1 cellular context compared by ENCODE assay signal in the genomic region with DNA sequence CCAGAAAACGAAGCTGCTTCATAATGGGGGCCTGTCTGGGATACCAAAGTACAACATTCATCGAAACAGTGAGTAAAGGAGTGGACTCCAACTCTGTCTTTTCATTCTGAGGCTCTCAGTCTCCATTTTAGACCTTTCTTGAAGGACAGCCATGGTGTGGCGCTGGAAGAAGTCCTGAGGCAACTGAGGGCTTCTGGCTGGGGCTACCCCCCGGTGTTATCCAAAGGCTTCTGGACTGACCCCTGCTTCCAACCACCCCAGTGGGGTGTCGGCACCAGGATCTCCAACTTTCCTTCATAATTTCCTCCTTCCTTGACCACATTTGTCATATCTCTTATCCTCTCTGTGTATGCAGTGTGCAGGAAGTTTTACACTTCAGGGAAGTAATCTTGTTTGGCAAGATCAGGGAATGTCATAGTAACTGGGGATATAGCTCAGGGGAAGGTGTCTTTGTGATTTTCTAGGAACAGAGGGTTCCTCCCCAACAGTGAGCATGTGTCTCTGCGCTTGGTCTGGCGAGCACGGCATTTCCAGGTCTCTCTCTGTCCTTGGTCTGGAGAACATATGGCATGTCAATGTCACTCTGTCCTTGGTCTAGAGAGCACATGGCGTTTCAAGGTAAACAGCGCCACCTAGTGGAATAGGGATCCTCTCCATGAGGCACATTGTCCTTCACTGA.
TF ChIP-seq lines count a peak whose summit lies in the region.

No MANE protein-coding gene starts in this region.

TF ChIP-seq in K562, 482 proteins besides CTCF, POLR2A, EP300 and RAD21 (continued from another document and continues in another):
- TF ChIP-seq, protein P1, sequence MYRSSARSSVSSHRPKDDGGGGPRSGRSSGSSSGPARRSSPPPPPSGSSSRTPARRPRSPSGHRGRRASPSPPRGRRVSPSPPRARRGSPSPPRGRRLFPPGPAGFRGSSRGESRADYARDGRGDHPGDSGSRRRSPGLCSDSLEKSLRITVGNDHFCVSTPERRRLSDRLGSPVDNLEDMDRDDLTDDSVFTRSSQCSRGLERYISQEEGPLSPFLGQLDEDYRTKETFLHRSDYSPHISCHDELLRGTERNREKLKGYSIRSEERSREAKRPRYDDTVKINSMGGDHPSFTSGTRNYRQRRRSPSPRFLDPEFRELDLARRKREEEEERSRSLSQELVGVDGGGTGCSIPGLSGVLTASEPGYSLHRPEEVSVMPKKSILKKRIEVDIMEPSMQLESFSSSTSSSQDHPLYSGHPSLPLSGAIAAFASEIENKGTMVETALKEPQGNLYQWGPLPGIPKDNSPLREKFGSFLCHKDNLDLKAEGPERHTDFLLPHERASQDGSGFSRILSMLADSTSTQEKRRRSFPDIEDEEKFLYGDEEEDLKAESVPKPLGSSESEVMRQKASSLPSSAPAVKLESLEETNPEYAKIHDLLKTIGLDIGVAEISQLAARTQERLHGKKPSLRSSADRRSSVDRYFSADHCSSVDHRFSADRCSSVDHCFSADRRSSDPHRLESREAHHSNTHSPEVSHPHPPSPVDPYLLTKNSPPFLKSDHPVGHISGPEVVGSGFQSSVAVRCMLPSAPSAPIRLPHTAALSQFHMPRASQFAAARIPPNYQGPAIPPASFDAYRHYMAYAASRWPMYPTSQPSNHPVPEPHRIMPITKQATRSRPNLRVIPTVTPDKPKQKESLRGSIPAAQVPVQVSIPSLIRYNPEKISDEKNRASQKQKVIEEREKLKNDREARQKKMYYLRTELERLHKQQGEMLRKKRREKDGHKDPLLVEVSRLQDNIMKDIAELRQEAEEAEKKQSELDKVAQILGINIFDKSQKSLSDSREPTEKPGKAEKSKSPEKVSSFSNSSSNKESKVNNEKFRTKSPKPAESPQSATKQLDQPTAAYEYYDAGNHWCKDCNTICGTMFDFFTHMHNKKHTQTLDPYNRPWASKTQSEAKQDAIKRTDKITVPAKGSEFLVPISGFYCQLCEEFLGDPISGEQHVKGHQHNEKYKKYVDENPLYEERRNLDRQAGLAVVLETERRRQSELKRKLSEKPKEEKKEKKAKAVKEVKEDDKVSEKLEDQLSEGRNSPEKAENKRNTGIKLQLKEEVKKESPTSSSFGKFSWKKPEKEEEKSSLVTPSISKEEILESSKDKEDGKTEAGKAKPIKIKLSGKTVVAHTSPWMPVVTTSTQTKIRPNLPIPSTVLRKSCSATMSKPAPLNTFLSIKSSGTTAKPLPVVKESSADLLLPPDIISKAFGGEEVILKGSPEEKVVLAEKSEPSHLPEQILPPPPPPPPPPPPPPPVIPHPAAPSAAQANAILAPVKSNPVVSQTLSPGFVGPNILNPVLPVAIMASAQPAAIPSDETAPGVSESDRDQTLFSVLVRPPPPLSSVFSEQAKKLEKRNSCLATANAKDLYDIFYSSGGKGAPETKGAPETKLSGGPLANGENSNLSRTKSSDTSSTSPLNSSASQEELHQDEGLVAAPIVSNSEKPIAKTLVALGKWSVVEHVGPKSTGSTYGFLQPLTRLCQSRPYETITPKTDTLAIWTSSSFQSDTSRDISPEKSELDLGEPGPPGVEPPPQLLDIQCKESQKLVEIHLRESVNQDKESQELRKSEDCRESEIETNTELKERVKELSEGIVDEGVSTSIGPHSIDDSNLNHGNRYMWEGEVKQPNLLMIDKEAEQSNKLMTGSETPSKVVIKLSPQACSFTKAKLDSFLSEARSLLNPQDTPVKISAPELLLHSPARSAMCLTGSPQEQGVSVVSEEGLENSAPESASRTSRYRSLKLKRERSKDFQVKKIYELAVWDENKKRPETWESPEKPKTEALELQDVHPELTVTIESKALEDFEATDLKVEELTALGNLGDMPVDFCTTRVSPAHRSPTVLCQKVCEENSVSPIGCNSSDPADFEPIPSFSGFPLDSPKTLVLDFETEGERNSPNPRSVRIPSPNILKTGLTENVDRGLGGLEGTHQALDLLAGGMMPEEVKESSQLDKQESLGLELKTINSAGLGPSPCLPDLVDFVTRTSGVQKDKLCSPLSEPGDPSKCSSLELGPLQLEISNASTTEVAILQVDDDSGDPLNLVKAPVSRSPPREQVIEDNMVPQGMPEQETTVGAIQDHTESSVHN (IDR thresholded peaks at IDR 0.05; ENCODE audit: borderline replicate concordance in 1 of 2, low read depth in 1 of 2), result no peak
- TF ChIP-seq FOXA1 (IDR thresholded peaks at IDR 0.05; ENCODE audit: borderline replicate concordance) (no peak), TEAD4 (IDR thresholded peaks at IDR 0.05; ENCODE audit: low read length) (no peak), TEAD4 (CRISPR knock-in tag; IDR thresholded peaks at IDR 0.05; ENCODE audit: borderline replicate concordance) (0 out of 2 replicates have a peak, but pooled peaks have one; percentile 40), SRSF3 (IDR thresholded peaks at IDR 0.05; ENCODE audit: insufficient read depth, low read length) (no peak), RBM22 (IDR thresholded peaks at IDR 0.05; ENCODE audit: low read depth, low read length, poor library complexity, severe bottlenecking) (no peak), PRMT5 (CRISPR knock-in tag; IDR thresholded peaks at IDR 0.05) (no peak), PRPF4 (IDR thresholded peaks at IDR 0.05; ENCODE audit: insufficient read depth, low read depth, low read length, poor library complexity, severe bottlenecking) (no peak), CEBPG (CRISPR knock-in tag; IDR thresholded peaks at IDR 0.05) (0 out of 2 replicates have a peak, but pooled peaks have one; percentile 30), CEBPG (tag; conservative IDR thresholded peaks at IDR 0.05 in 1 of 2, IDR thresholded peaks at IDR 0.05 in 1 of 2) (no peak), SMAD3 (CRISPR knock-in tag; conservative IDR thresholded peaks at IDR 0.05) (no peak), ZNF347 (CRISPR knock-in tag; IDR thresholded peaks at IDR 0.05; ENCODE audit: low read depth) (no peak), HCFC1 (IDR thresholded peaks at IDR 0.05; ENCODE audit: low read depth, low read length) (no peak), CBX1 (IDR thresholded peaks at IDR 0.05; ENCODE audit: low read depth) (no peak), ZNF780A (CRISPR knock-in tag; IDR thresholded peaks at IDR 0.05) (no peak), ZNF584 (CRISPR knock-in tag; IDR thresholded peaks at IDR 0.05; ENCODE audit: low read depth) (no peak), IRF2 (CRISPR knock-in tag; IDR thresholded peaks at IDR 0.05) (no peak), FOXJ3 (CRISPR knock-in tag; IDR thresholded peaks at IDR 0.05) (no peak), POLR2H (tag; IDR thresholded peaks at IDR 0.05; ENCODE audit: low read depth) (no peak), HMG20A (CRISPR knock-in tag; conservative IDR thresholded peaks at IDR 0.05) (no peak), ZNF253 (CRISPR knock-in tag; conservative IDR thresholded peaks at IDR 0.05) (no peak), POLR2B (IDR thresholded peaks at IDR 0.05; ENCODE audit: low read depth, partially characterized antibody) (no peak), TRIM24 (IDR thresholded peaks at IDR 0.05) (peak in 1 of 2 experiments; percentile 69; a peak in 3 of 4 replicates), PTTG1 (tag; IDR thresholded peaks at IDR 0.05; ENCODE audit: low read depth) (no peak), NFXL1 (CRISPR knock-in tag; IDR thresholded peaks at IDR 0.05) (no peak), ZFX (CRISPR knock-in tag; IDR thresholded peaks at IDR 0.05) (no peak), ZKSCAN8 (CRISPR knock-in tag; IDR thresholded peaks at IDR 0.05) (no peak), ZSCAN29 (IDR thresholded peaks at IDR 0.05) (no peak), ARID2 (IDR thresholded peaks at IDR 0.05) (peak; percentile 85), POLR3A (IDR thresholded peaks at IDR 0.05; ENCODE audit: borderline replicate concordance, extremely low read depth, insufficient read depth, insufficient read length) (no peak), DDX20 (tag; IDR thresholded peaks at IDR 0.05; ENCODE audit: low read depth) (no peak)
- TF ChIP-seq, protein P2, sequence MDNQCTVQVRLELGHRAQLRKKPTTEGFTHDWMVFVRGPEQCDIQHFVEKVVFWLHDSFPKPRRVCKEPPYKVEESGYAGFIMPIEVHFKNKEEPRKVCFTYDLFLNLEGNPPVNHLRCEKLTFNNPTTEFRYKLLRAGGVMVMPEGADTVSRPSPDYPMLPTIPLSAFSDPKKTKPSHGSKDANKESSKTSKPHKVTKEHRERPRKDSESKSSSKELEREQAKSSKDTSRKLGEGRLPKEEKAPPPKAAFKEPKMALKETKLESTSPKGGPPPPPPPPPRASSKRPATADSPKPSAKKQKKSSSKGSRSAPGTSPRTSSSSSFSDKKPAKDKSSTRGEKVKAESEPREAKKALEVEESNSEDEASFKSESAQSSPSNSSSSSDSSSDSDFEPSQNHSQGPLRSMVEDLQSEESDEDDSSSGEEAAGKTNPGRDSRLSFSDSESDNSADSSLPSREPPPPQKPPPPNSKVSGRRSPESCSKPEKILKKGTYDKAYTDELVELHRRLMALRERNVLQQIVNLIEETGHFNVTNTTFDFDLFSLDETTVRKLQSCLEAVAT (IDR thresholded peaks at IDR 0.05), result peak; percentile 18 to 26; a peak in 1 of 4 replicates
- TF ChIP-seq, protein P3, sequence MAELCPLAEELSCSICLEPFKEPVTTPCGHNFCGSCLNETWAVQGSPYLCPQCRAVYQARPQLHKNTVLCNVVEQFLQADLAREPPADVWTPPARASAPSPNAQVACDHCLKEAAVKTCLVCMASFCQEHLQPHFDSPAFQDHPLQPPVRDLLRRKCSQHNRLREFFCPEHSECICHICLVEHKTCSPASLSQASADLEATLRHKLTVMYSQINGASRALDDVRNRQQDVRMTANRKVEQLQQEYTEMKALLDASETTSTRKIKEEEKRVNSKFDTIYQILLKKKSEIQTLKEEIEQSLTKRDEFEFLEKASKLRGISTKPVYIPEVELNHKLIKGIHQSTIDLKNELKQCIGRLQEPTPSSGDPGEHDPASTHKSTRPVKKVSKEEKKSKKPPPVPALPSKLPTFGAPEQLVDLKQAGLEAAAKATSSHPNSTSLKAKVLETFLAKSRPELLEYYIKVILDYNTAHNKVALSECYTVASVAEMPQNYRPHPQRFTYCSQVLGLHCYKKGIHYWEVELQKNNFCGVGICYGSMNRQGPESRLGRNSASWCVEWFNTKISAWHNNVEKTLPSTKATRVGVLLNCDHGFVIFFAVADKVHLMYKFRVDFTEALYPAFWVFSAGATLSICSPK (IDR thresholded peaks at IDR 0.05; ENCODE audit: borderline replicate concordance), result no peak
- TF ChIP-seq, protein P4, sequence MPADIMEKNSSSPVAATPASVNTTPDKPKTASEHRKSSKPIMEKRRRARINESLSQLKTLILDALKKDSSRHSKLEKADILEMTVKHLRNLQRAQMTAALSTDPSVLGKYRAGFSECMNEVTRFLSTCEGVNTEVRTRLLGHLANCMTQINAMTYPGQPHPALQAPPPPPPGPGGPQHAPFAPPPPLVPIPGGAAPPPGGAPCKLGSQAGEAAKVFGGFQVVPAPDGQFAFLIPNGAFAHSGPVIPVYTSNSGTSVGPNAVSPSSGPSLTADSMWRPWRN (IDR thresholded peaks at IDR 0.05; ENCODE audit: low read depth), result no peak
- TF ChIP-seq, protein P5, sequence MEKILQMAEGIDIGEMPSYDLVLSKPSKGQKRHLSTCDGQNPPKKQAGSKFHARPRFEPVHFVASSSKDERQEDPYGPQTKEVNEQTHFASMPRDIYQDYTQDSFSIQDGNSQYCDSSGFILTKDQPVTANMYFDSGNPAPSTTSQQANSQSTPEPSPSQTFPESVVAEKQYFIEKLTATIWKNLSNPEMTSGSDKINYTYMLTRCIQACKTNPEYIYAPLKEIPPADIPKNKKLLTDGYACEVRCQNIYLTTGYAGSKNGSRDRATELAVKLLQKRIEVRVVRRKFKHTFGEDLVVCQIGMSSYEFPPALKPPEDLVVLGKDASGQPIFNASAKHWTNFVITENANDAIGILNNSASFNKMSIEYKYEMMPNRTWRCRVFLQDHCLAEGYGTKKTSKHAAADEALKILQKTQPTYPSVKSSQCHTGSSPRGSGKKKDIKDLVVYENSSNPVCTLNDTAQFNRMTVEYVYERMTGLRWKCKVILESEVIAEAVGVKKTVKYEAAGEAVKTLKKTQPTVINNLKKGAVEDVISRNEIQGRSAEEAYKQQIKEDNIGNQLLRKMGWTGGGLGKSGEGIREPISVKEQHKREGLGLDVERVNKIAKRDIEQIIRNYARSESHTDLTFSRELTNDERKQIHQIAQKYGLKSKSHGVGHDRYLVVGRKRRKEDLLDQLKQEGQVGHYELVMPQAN (IDR thresholded peaks at IDR 0.05; ENCODE audit: borderline replicate concordance), result peak; percentile 18; the same call in 1 of the 2 replicates
- TF ChIP-seq, protein P6, sequence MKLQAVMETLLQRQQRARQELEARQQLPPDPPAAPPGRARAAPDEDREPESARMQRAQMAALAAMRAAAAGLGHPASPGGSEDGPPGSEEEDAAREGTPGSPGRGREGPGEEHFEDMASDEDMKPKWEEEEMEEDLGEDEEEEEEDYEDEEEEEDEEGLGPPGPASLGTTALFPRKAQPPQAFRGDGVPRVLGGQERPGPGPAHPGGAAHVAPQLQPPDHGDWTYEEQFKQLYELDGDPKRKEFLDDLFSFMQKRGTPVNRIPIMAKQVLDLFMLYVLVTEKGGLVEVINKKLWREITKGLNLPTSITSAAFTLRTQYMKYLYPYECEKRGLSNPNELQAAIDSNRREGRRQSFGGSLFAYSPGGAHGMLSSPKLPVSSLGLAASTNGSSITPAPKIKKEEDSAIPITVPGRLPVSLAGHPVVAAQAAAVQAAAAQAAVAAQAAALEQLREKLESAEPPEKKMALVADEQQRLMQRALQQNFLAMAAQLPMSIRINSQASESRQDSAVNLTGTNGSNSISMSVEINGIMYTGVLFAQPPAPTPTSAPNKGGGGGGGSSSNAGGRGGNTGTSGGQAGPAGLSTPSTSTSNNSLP (IDR thresholded peaks at IDR 0.05; ENCODE audit: borderline replicate concordance, low read depth, low read length), result no peak
- TF ChIP-seq, protein P7, sequence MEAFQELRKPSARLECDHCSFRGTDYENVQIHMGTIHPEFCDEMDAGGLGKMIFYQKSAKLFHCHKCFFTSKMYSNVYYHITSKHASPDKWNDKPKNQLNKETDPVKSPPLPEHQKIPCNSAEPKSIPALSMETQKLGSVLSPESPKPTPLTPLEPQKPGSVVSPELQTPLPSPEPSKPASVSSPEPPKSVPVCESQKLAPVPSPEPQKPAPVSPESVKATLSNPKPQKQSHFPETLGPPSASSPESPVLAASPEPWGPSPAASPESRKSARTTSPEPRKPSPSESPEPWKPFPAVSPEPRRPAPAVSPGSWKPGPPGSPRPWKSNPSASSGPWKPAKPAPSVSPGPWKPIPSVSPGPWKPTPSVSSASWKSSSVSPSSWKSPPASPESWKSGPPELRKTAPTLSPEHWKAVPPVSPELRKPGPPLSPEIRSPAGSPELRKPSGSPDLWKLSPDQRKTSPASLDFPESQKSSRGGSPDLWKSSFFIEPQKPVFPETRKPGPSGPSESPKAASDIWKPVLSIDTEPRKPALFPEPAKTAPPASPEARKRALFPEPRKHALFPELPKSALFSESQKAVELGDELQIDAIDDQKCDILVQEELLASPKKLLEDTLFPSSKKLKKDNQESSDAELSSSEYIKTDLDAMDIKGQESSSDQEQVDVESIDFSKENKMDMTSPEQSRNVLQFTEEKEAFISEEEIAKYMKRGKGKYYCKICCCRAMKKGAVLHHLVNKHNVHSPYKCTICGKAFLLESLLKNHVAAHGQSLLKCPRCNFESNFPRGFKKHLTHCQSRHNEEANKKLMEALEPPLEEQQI (IDR thresholded peaks at IDR 0.05), result peak; percentile 33; the same call in 1 of the 2 replicates
- TF ChIP-seq, protein P8, sequence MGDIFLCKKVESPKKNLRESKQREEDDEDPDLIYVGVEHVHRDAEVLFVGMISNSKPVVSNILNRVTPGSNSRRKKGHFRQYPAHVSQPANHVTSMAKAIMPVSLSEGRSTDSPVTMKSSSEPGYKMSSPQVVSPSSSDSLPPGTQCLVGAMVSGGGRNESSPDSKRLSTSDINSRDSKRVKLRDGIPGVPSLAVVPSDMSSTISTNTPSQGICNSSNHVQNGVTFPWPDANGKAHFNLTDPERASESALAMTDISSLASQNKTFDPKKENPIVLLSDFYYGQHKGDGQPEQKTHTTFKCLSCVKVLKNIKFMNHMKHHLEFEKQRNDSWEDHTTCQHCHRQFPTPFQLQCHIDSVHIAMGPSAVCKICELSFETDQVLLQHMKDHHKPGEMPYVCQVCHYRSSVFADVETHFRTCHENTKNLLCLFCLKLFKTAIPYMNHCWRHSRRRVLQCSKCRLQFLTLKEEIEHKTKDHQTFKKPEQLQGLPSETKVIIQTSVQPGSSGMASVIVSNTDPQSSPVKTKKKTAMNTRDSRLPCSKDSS (IDR thresholded peaks at IDR 0.05; ENCODE audit: low read depth, partially characterized antibody), result no peak
